Comparison of ENCODE assay signal across 1 cellular context in the genomic region with DNA sequence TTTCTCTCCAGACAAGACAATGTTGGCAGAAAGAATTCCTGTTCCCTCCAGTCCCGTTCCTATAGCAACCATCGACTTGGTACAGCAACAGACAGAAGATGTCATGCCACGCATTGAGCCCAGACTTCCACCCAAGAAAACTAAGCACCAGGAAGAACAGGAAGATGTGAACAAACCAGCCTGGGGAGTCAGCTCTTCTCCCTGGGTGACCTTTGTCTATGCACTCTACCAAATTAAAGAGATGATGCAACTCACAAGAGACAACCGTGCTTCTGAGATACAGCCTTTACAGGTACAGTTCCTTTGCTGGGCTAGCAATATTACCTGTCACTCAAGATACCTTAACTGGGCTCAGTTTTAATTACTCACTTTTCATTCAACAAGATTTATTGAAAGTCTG.
TF ChIP-seq lines count a peak whose summit lies in the region.

No MANE protein-coding gene starts in this region.

TF ChIP-seq in SK-N-SH, 30 proteins besides CTCF, POLR2A, EP300 and RAD21 (continued from another document):
- TF ChIP-seq, protein P1, sequence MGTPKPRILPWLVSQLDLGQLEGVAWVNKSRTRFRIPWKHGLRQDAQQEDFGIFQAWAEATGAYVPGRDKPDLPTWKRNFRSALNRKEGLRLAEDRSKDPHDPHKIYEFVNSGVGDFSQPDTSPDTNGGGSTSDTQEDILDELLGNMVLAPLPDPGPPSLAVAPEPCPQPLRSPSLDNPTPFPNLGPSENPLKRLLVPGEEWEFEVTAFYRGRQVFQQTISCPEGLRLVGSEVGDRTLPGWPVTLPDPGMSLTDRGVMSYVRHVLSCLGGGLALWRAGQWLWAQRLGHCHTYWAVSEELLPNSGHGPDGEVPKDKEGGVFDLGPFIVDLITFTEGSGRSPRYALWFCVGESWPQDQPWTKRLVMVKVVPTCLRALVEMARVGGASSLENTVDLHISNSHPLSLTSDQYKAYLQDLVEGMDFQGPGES (IDR thresholded peaks at IDR 0.05; ENCODE audit: low read depth, low read length): no peak
- TF ChIP-seq EZH2phosphoT487 (IDR thresholded peaks at IDR 0.05; ENCODE audit: borderline replicate concordance, low read depth): no peak
- no peak for TF ChIP-seq NFIC (IDR thresholded peaks at IDR 0.05; ENCODE audit: borderline replicate concordance)
- no peak for TF ChIP-seq FOXM1 (IDR thresholded peaks at IDR 0.05; ENCODE audit: low read depth)
- TF ChIP-seq RFX5 (IDR thresholded peaks at IDR 0.05; ENCODE audit: low read length): no peak
- TF ChIP-seq GATA2 (CRISPR knock-in tag; IDR thresholded peaks at IDR 0.05): no peak
- TF ChIP-seq FOSL2 (IDR thresholded peaks at IDR 0.05; ENCODE audit: borderline replicate concordance, low read depth): no peak
